ENCODE assay signal across 25 cellular contexts in genomic region chr6:76677017-76677416, GRCh38.
"Had no signal": no experiment of that assay in that cellular context is flagged by ENCODE, and none has a peak within 500 bp of the region (broad histone marks: within the 10 kb centered on the region; RNA-seq: fewer than 3 reads in every experiment).

No MANE protein-coding gene starts in this region.

- H3K9me3 Mint-ChIP-seq: nephron, neural crest cell, type B pancreatic cell had no signal

- H3K27ac Mint-ChIP-seq: immature natural killer cell; naive thymus-derived CD8-positive, alpha-beta T cell; nephron; stimulated activated effector memory CD8-positive, alpha-beta T cell treated with anti-CD3 and anti-CD28 coated beads, Interleukin-12 subunit alpha, Interleukin-12 subunit beta, amount 100 ng/mL, for 72 hours; stimulated activated naive CD8-positive, alpha-beta T cell treated with anti-CD3 and anti-CD28 coated beads, Interleukin-15, amount 100 ng/mL, for 72 hours; type B pancreatic cell had no signal

- DNase-seq: hypothalamus; immature natural killer cell; kidney; left colon; left lung; lower lobe of right lung; mammary epithelial cell; mesenchymal stem cell; naive thymus-derived CD8-positive, alpha-beta T cell; nucleus accumbens; pancreas; posterior cingulate gyrus; retina; right cardiac atrium; spleen; stimulated activated CD4-positive, alpha-beta T cell treated with anti-CD3 and anti-CD28 coated beads, Interleukin-4, amount 100 ng/mL, for 24 hours; stimulated activated naive CD4-positive, alpha-beta T cell treated with Interleukin-2 at 50 U/mL for 16 hours; stimulated activated naive CD8-positive, alpha-beta T cell treated with anti-CD3 and anti-CD28 coated beads, Interleukin-15, amount 100 ng/mL, for 72 hours; substantia nigra; uterus had no signal

- H3K27me3 Mint-ChIP-seq: naive thymus-derived CD8-positive, alpha-beta T cell; stimulated activated naive CD8-positive, alpha-beta T cell treated with anti-CD3 and anti-CD28 coated beads, Interleukin-15, amount 100 ng/mL, for 72 hours; type B pancreatic cell had no signal

- ATAC-seq: left colon; left lung; lower lobe of right lung; naive thymus-derived CD8-positive, alpha-beta T cell; pancreas; right cardiac atrium; sciatic nerve; stimulated activated effector memory CD8-positive, alpha-beta T cell treated with anti-CD3 and anti-CD28 coated beads, Interleukin-12 subunit alpha, Interleukin-12 subunit beta, amount 100 ng/mL, for 72 hours; stimulated activated naive CD8-positive, alpha-beta T cell treated with anti-CD3 and anti-CD28 coated beads, Interleukin-15, amount 100 ng/mL, for 72 hours had no signal

- H3K4me1 Mint-ChIP-seq: immature natural killer cell; naive thymus-derived CD8-positive, alpha-beta T cell; neural crest cell; stimulated activated effector memory CD8-positive, alpha-beta T cell treated with anti-CD3 and anti-CD28 coated beads, Interleukin-12 subunit alpha, Interleukin-12 subunit beta, amount 100 ng/mL, for 72 hours; stimulated activated naive CD8-positive, alpha-beta T cell treated with anti-CD3 and anti-CD28 coated beads, Interleukin-15, amount 100 ng/mL, for 72 hours had no signal

- H3K4me3 Mint-ChIP-seq: immature natural killer cell; naive thymus-derived CD8-positive, alpha-beta T cell; nephron; neural crest cell; stimulated activated effector memory CD8-positive, alpha-beta T cell treated with anti-CD3 and anti-CD28 coated beads, Interleukin-12 subunit alpha, Interleukin-12 subunit beta, amount 100 ng/mL, for 72 hours; stimulated activated naive CD8-positive, alpha-beta T cell treated with anti-CD3 and anti-CD28 coated beads, Interleukin-15, amount 100 ng/mL, for 72 hours; type B pancreatic cell had no signal

- H3K36me3 Mint-ChIP-seq: immature natural killer cell; naive thymus-derived CD8-positive, alpha-beta T cell; stimulated activated effector memory CD8-positive, alpha-beta T cell treated with anti-CD3 and anti-CD28 coated beads, Interleukin-12 subunit alpha, Interleukin-12 subunit beta, amount 100 ng/mL, for 72 hours; type B pancreatic cell had no signal
